Comparison of ENCODE assay signal across 2 cellular contexts in genomic region chrX:106752101-106752678, GRCh38.
TF ChIP-seq lines count a peak whose summit lies in the region.

No MANE protein-coding gene starts in this region.

TF ChIP-seq in HCT116, 20 proteins besides CTCF, POLR2A, EP300 and RAD21:
- TF ChIP-seq SRF (IDR thresholded peaks at IDR 0.05; ENCODE audit: low read depth) (no peak), MAX (IDR thresholded peaks at IDR 0.05) (no peak), ELF1 (IDR thresholded peaks at IDR 0.05; ENCODE audit: borderline replicate concordance, low read depth) (no peak), CEBPB (IDR thresholded peaks at IDR 0.05; ENCODE audit: low read depth) (no peak), REST (IDR thresholded peaks at IDR 0.05; ENCODE audit: low read depth) (no peak), CBX3 (IDR thresholded peaks at IDR 0.05; ENCODE audit: low read depth) (no peak), EZH2phosphoT487 (IDR thresholded peaks at IDR 0.05; ENCODE audit: borderline replicate concordance) (no peak), FOSL1 (IDR thresholded peaks at IDR 0.05; ENCODE audit: low read depth) (no peak), JUND (IDR thresholded peaks at IDR 0.05) (no peak), ZFX (IDR thresholded peaks at IDR 0.05) (no peak), EGR1 (IDR thresholded peaks at IDR 0.05; ENCODE audit: low read depth) (no peak), TCF7L2 (IDR thresholded peaks at IDR 0.05; ENCODE audit: borderline replicate concordance, extremely low read depth, insufficient read depth, insufficient read length) (no peak), YY1 (IDR thresholded peaks at IDR 0.05; ENCODE audit: extremely low read depth, insufficient replicate concordance, low read depth, low read length) (no peak), ATF3 (IDR thresholded peaks at IDR 0.05) (no peak), EZH2 (IDR thresholded peaks at IDR 0.05) (no peak), ZNF274 (IDR thresholded peaks at IDR 0.05; ENCODE audit: low read depth, low read length) (no peak)

TF ChIP-seq in WTC11, 78 proteins besides CTCF, POLR2A, EP300 and RAD21:
- TF ChIP-seq NR1H2 (CRISPR knock-in tag; IDR thresholded peaks at IDR 0.05) = no peak
- TF ChIP-seq ZNF423 (CRISPR knock-in tag; IDR thresholded peaks at IDR 0.05) = peak; percentile 52; the same call in 1 of the 2 replicates
TF ChIP-seq in WTC11: peak in this region for 1.
